26 cellular contexts compared by ENCODE assay signal in the genomic region with DNA sequence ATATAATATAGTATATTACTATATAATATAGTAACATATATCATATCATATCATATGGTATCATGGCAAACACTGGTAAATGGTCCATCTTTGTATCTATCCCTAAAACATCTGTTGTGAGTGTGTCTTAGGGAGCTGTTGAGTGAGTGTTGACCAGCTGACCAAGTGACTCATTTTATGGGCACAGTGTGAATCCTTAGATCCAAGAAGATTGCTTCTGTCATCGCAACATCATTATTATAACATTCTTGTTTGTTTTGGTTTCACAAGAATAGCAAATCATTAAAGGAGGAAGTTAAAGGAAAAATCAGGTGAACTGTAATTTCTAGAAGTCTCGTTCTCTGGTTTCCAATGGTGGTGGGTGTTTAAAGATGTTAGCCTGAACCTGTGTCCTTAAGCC. TPM values are rescaled to one million over a fixed set of nuclear protein-coding genes. Genes with fewer than 3 reads are reported as not detected.
DNase-seq lines count a peak whose midpoint lies in the region; ATAC-seq and TF ChIP-seq lines count a peak whose summit lies in the region.
"Had no signal": no experiment of that assay in that cellular context is flagged by ENCODE, and none has a peak within 500 bp of the region (broad histone marks: within the 10 kb centered on the region; RNA-seq: fewer than 3 reads in every experiment).

No MANE protein-coding gene starts in this region.

- H3K36me3 ChIP-seq in HEK293 (ENCODE audit: control insufficient read depth in 2 of 2, insufficient read depth in 1 of 2, low read length in 2 of 2) (no peaks in the 10 kb centered on the region), RWPE2 (ENCODE audit: low read depth) (no peaks in the 10 kb centered on the region), prostate gland (no peaks in the 10 kb centered on the region)
- no peaks in the 10 kb centered on the region for H3K36me3 ChIP-seq in CD8-positive, alpha-beta T cell (ENCODE audit: insufficient read depth, low read length)
- H3K36me3 ChIP-seq in naive thymus-derived CD4-positive, alpha-beta T cell (ENCODE audit: control insufficient read depth in 2 of 3, insufficient read depth in 3 of 3, low read length in 3 of 3): no peaks in the 10 kb centered on the region
- H3K36me3 ChIP-seq: heart left ventricle, neural progenitor cell, right lobe of liver, upper lobe of left lung had no signal

- POLR2A ChIA-PET in HEK293 (lab: Yijun Ruan, JAX): no interaction called here
- POLR2A ChIA-PET in CD8-positive, alpha-beta T cell (lab: Charles Lee): no interaction called here
- POLR2A ChIA-PET in naive thymus-derived CD4-positive, alpha-beta T cell (lab: Charles Lee): no interaction called here

- H3K27ac Mint-ChIP-seq in CD8-positive, alpha-beta T cell: no peak overlapping the region
- no peak overlapping the region for H3K27ac Mint-ChIP-seq in T-helper 17 cell
- no peak overlapping the region for H3K27ac Mint-ChIP-seq in naive thymus-derived CD4-positive, alpha-beta T cell
- H3K27ac Mint-ChIP-seq: activated naive CD4-positive, alpha-beta T cell treated with anti-CD3 and anti-CD28 coated beads, Interleukin-2, amount 10 ng/mL, durations not matched to agents 7 days and 5 days; activated T-helper 1 cell treated with anti-CD3 and anti-CD28 coated beads, Interleukin-12 subunit alpha, Interleukin-12 subunit beta, Interleukin-2, Interleukin-4 antibody, amounts not matched to agents 30 ng/mL and 10 ng/mL and 1 ng/mL, durations not matched to agents 14 hours and 24 hours and 36 hours; CD14-positive monocyte; neural progenitor cell; stimulated activated memory B cell treated with anti-CD40 and anti-IgM and Interleukin-4, amounts not matched to agents 10 μg/mL and 1 μg/mL and 100 μg/mL, for 72 hours had no signal

- no peak overlapping the region for H3K4me3 ChIP-seq in HEK293 (ENCODE audit: low read depth, low read length)
- H3K4me3 ChIP-seq in RWPE2 (ENCODE audit: severe bottlenecking): no peak overlapping the region
- H3K4me3 ChIP-seq in fibroblast of mammary gland (ENCODE audit: control insufficient read depth, low read depth, low read length): no peak overlapping the region
- H3K4me3 ChIP-seq in prostate gland: no peak overlapping the region
- H3K4me3 ChIP-seq in CD8-positive, alpha-beta T cell (ENCODE audit: low read depth, low read length): no peak overlapping the region
- H3K4me3 ChIP-seq in naive thymus-derived CD4-positive, alpha-beta T cell (ENCODE audit: low read length): no peak overlapping the region
- H3K4me3 ChIP-seq: heart left ventricle, neural progenitor cell, right lobe of liver, upper lobe of left lung had no signal

- no peak overlapping the region for H3K27ac ChIP-seq in HEK293 (ENCODE audit: extremely low read depth, low read depth, low read length)
- peak overlapping the region; percentile 51 for H3K27ac ChIP-seq in RWPE2 (ENCODE audit: poor library complexity, severe bottlenecking)
- peak overlapping the region in 1 of 2 donors; percentile 24 for H3K27ac ChIP-seq in prostate gland
- no peak overlapping the region for H3K27ac ChIP-seq in CD8-positive, alpha-beta T cell (ENCODE audit: low read depth, low read length)
- H3K27ac ChIP-seq in naive thymus-derived CD4-positive, alpha-beta T cell (ENCODE audit: low read depth, low read length): no peak overlapping the region
- H3K27ac ChIP-seq: heart left ventricle, neural progenitor cell, right lobe of liver, upper lobe of left lung had no signal

- no peaks in the 10 kb centered on the region for H3K36me3 Mint-ChIP-seq in CD8-positive, alpha-beta T cell
- no peaks in the 10 kb centered on the region for H3K36me3 Mint-ChIP-seq in T-helper 17 cell (ENCODE audit: low read depth)
- peaks cover 0 to 3% (median 0%) of the 10 kb centered on the region in 5 donors for H3K36me3 Mint-ChIP-seq in naive thymus-derived CD4-positive, alpha-beta T cell
- H3K36me3 Mint-ChIP-seq: activated naive CD4-positive, alpha-beta T cell treated with anti-CD3 and anti-CD28 coated beads, Interleukin-2, amount 10 ng/mL, durations not matched to agents 7 days and 5 days; CD14-positive monocyte; neural progenitor cell; stimulated activated memory B cell treated with anti-CD40 and anti-IgM and Interleukin-4, amounts not matched to agents 10 μg/mL and 1 μg/mL and 100 μg/mL, for 72 hours had no signal

- CTCF ChIA-PET in HEK293 (lab: Yijun Ruan, JAX): interaction anchor here (1.2 kb wide), 1 partner anchor 11 kb away, joined by 3 read pairs; no protein-coding TSS in a partner anchor
- CTCF ChIA-PET in CD8-positive, alpha-beta T cell (lab: Charles Lee): no interaction called here
- CTCF ChIA-PET in naive thymus-derived CD4-positive, alpha-beta T cell (lab: Charles Lee): interaction anchor here (0.6 kb wide), 1 partner anchor 580 kb away, joined by 3 read pairs; no protein-coding TSS in a partner anchor

- H3K9me3 ChIP-seq in HEK293 (ENCODE audit: control insufficient read depth, insufficient read depth, low read depth, low read length) (no peaks in the 10 kb centered on the region), RWPE2 (ENCODE audit: severe bottlenecking) (no peaks in the 10 kb centered on the region), prostate gland (no peaks in the 10 kb centered on the region), T-helper 17 cell (ENCODE audit: control insufficient read depth, low read length, poor library complexity, severe bottlenecking) (no peaks in the 10 kb centered on the region)
- no peaks in the 10 kb centered on the region for H3K9me3 ChIP-seq in CD8-positive, alpha-beta T cell (ENCODE audit: low read length)
- H3K9me3 ChIP-seq in naive thymus-derived CD4-positive, alpha-beta T cell (ENCODE audit: control insufficient read depth in 2 of 3, low read length in 3 of 3): no peaks in the 10 kb centered on the region
- H3K9me3 ChIP-seq: heart left ventricle, right lobe of liver, upper lobe of left lung had no signal

- no peak for TF ChIP-seq CTCF in HEK293 (tag by site-specific recombination; IDR thresholded peaks at IDR 0.05)
- TF ChIP-seq CTCF in RWPE2 (IDR thresholded peaks at IDR 0.05; ENCODE audit: poor library complexity, severe bottlenecking): no peak
- no peak for TF ChIP-seq CTCF in fibroblast of mammary gland (conservative IDR thresholded peaks at IDR 0.05; ENCODE audit: control insufficient read depth, insufficient read depth, low read depth, low read length)
- no peak for TF ChIP-seq CTCF in prostate gland (IDR thresholded peaks at IDR 0.05)
- no peak for TF ChIP-seq CTCF in CD8-positive, alpha-beta T cell (IDR thresholded peaks at IDR 0.05)

- TF ChIP-seq POLR2A in prostate gland (IDR thresholded peaks at IDR 0.05): no peak

- no peaks in the 10 kb centered on the region for H3K27me3 ChIP-seq in RWPE2 (ENCODE audit: insufficient read depth, poor library complexity, severe bottlenecking)
- no peaks in the 10 kb centered on the region for H3K27me3 ChIP-seq in prostate gland (replicated peaks; ENCODE audit: insufficient read depth)
- H3K27me3 ChIP-seq in CD8-positive, alpha-beta T cell (ENCODE audit: insufficient read depth, low read length): no peaks in the 10 kb centered on the region
- H3K27me3 ChIP-seq in naive thymus-derived CD4-positive, alpha-beta T cell (ENCODE audit: control insufficient read depth in 2 of 2, insufficient read depth in 2 of 2, low read length in 2 of 2): no peaks in the 10 kb centered on the region
- H3K27me3 ChIP-seq: neural progenitor cell, right lobe of liver, upper lobe of left lung had no signal

- intact Hi-C loops in prostate gland (cut with DNase I): no loop called here
- intact Hi-C loops in CD8-positive, alpha-beta T cell (cut with DNase I, micrococcal nuclease): no loop called here
- intact Hi-C loops in naive thymus-derived CD4-positive, alpha-beta T cell (cut with micrococcal nuclease): no loop called here

- no peak overlapping the region for H3K4me3 Mint-ChIP-seq in CD8-positive, alpha-beta T cell
- no peak overlapping the region for H3K4me3 Mint-ChIP-seq in T-helper 17 cell
- no peak overlapping the region for H3K4me3 Mint-ChIP-seq in naive thymus-derived CD4-positive, alpha-beta T cell
- H3K4me3 Mint-ChIP-seq: activated naive CD4-positive, alpha-beta T cell treated with anti-CD3 and anti-CD28 coated beads, Interleukin-2, amount 10 ng/mL, durations not matched to agents 7 days and 5 days; activated T-helper 1 cell treated with anti-CD3 and anti-CD28 coated beads, Interleukin-12 subunit alpha, Interleukin-12 subunit beta, Interleukin-2, Interleukin-4 antibody, amounts not matched to agents 30 ng/mL and 10 ng/mL and 1 ng/mL, durations not matched to agents 14 hours and 24 hours and 36 hours; CD14-positive monocyte; neural progenitor cell; stimulated activated memory B cell treated with anti-CD40 and anti-IgM and Interleukin-4, amounts not matched to agents 10 μg/mL and 1 μg/mL and 100 μg/mL, for 72 hours had no signal

- DNase-seq in RWPE2 (ENCODE audit: low spot score): no peak
- peak; percentile 69 for DNase-seq in fibroblast of mammary gland (ENCODE audit: low read depth)
- peak; percentile 43 for DNase-seq in prostate gland (ENCODE audit: low spot score)
- DNase-seq in CD8-positive, alpha-beta T cell: no peak
- no peak for DNase-seq in T-helper 17 cell
- no peak for DNase-seq in naive thymus-derived CD4-positive, alpha-beta T cell
- DNase-seq: activated CD4-positive, alpha-beta T cell treated with anti-CD3 and anti-CD28 coated beads, Interleukin-2, amount 50 U/mL, for 48 hours; activated naive CD4-positive, alpha-beta T cell treated with anti-CD3 and anti-CD28 coated beads, Interleukin-2, amount 10 ng/mL, durations not matched to agents 7 days and 5 days; central memory CD4-positive, alpha-beta T cell; EL; GOT3; heart left ventricle; left cardiac atrium; NCI-H1417; NCI-H774; right lobe of liver; RPMI8226; stimulated activated CD4-positive, alpha-beta T cell treated with anti-CD3 and anti-CD28 coated beads, Interleukin-4, amount 100 ng/mL, for 24 hours; substantia nigra; T-helper 1 cell; upper lobe of left lung had no signal

- H3K4me1 ChIP-seq in HEK293 (ENCODE audit: control insufficient read depth, insufficient read depth, low read length): peaks cover 7% of the 10 kb centered on the region; the same call in 1 of the 2 replicates
- peaks cover 24% of the 10 kb centered on the region for H3K4me1 ChIP-seq in RWPE2 (ENCODE audit: insufficient read depth, poor library complexity, severe bottlenecking)
- no peaks in the 10 kb centered on the region for H3K4me1 ChIP-seq in prostate gland (replicated peaks)
- no peaks in the 10 kb centered on the region for H3K4me1 ChIP-seq in CD8-positive, alpha-beta T cell (ENCODE audit: insufficient read depth, low read length)
- no peaks in the 10 kb centered on the region for H3K4me1 ChIP-seq in naive thymus-derived CD4-positive, alpha-beta T cell (ENCODE audit: control insufficient read depth in 2 of 2, insufficient read depth in 2 of 2, low read length in 2 of 2)
- H3K4me1 ChIP-seq: heart left ventricle, neural progenitor cell, right lobe of liver, upper lobe of left lung had no signal

- peaks cover 16% of the 10 kb centered on the region for H3K27me3 Mint-ChIP-seq in CD8-positive, alpha-beta T cell (ENCODE audit: low read depth)
- peaks cover 8% of the 10 kb centered on the region for H3K27me3 Mint-ChIP-seq in T-helper 17 cell
- peaks cover 6 to 28% (median 12%) of the 10 kb centered on the region in 5 donors for H3K27me3 Mint-ChIP-seq in naive thymus-derived CD4-positive, alpha-beta T cell

- H3K4me1 Mint-ChIP-seq in CD8-positive, alpha-beta T cell (ENCODE audit: low read depth): no peaks in the 10 kb centered on the region
- peaks cover 14% of the 10 kb centered on the region for H3K4me1 Mint-ChIP-seq in T-helper 17 cell
- peaks cover 0 to 48% (median 0%) of the 10 kb centered on the region in 7 donors for H3K4me1 Mint-ChIP-seq in naive thymus-derived CD4-positive, alpha-beta T cell
- H3K4me1 Mint-ChIP-seq: CD14-positive monocyte; neural progenitor cell; stimulated activated memory B cell treated with anti-CD40 and anti-IgM and Interleukin-4, amounts not matched to agents 10 μg/mL and 1 μg/mL and 100 μg/mL, for 72 hours had no signal

- no peaks in the 10 kb centered on the region for H3K9me3 Mint-ChIP-seq in CD8-positive, alpha-beta T cell
- no peaks in the 10 kb centered on the region for H3K9me3 Mint-ChIP-seq in naive thymus-derived CD4-positive, alpha-beta T cell
- H3K9me3 Mint-ChIP-seq: activated T-helper 1 cell treated with anti-CD3 and anti-CD28 coated beads, Interleukin-12 subunit alpha, Interleukin-12 subunit beta, Interleukin-2, Interleukin-4 antibody, amounts not matched to agents 30 ng/mL and 10 ng/mL and 1 ng/mL, durations not matched to agents 14 hours and 24 hours and 36 hours; CD14-positive monocyte; neural progenitor cell; stimulated activated memory B cell treated with anti-CD40 and anti-IgM and Interleukin-4, amounts not matched to agents 10 μg/mL and 1 μg/mL and 100 μg/mL, for 72 hours had no signal

- ATAC-seq in RWPE2 (ENCODE audit: low read depth) (peak; percentile 61), T-helper 17 cell (no peak)
- ATAC-seq in CD8-positive, alpha-beta T cell: no peak
- ATAC-seq in naive thymus-derived CD4-positive, alpha-beta T cell: no peak
- ATAC-seq: heart left ventricle; left cardiac atrium; stimulated activated memory B cell treated with anti-CD40 and anti-IgM and Interleukin-4, amounts not matched to agents 10 μg/mL and 1 μg/mL and 100 μg/mL, for 72 hours had no signal

- 42% methylated on average over 2 of the region's 2 CpGs for WGBS in prostate gland

RNA-seq across cellular contexts. Expression of a gene that starts 11.7 kb away (rescaled TPM):
- total RNA-seq in prostate gland: 100 to 1,000 TPM in 1 of 2 donors, 10 to 100 TPM in 1; 91.4 to 131 TPM
- total RNA-seq in CD8-positive, alpha-beta T cell: 10 to 100 TPM; 21.4 to 24.8 TPM
- total RNA-seq in T-helper 17 cell: 100 to 1,000 TPM; 130 to 139 TPM
- total RNA-seq in naive thymus-derived CD4-positive, alpha-beta T cell: 10 to 100 TPM in 2 of 5 experiments, 1 to 10 TPM in 3; 5.4 to 54.6 (median 7.9) TPM
- under 1 TPM; 0.06 to 0.08 TPM for polyA plus RNA-seq in naive thymus-derived CD4-positive, alpha-beta T cell

Comparison
In these comparisons a context has a peak if more than half of its experiments do, and no peak if none do; other contexts are left out.
1. DNase-seq: peak in fibroblast of mammary gland (single experiment) and prostate gland (single experiment); none in RWPE2 (single experiment), CD8-positive, alpha-beta T cell (0 of 7), T-helper 17 cell (0 of 3) and naive thymus-derived CD4-positive, alpha-beta T cell (0 of 9).